Comparison of ENCODE assay signal across 8 cellular contexts in the genomic region with DNA sequence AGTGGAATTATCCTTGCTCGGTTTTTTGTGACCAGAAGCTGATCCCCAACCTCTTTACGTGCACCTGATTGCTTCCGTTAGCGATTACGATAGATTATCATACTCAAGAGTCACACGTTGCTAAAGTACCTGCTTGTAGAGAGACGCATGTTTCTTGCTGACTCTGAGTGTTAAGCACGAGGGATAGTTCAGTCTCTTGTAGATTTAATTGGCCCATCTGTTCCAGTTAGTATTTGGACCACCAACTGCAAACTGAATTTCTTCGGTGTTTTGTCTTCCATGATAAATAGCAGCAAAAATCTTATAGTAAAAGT. TPM values are rescaled to one million over a fixed set of nuclear protein-coding genes. Genes with fewer than 3 reads are reported as not detected.
DNase-seq lines count a peak whose midpoint lies in the region; ATAC-seq, FAIRE-seq and TF ChIP-seq lines count a peak whose summit lies in the region.

No MANE protein-coding gene starts in this region.

- H3K23ac ChIP-seq in mesenchymal stem cell (ENCODE audit: low read length in 2 of 2), result no peak overlapping the region

- TF ChIP-seq CTCF in GM12865 (IDR thresholded peaks at IDR 0.05; ENCODE audit: insufficient read depth, low read depth, low read length, missing control alignments), result no peak
- no peak for TF ChIP-seq CTCF in K562 (IDR thresholded peaks at IDR 0.05 in 2 of 3, conservative IDR thresholded peaks at IDR 0.05 in 1 of 3; ENCODE audit: insufficient read depth in 2 of 3, low read depth in 1 of 3, low read length in 3 of 3)

- no peak overlapping the region for H2BK120ac ChIP-seq in mesenchymal stem cell (ENCODE audit: low read depth, low read length)

- H3K27me3 ChIP-seq in K562 (ENCODE audit: control insufficient read depth in 2 of 2, insufficient read depth in 2 of 2, low read length in 2 of 2), result no peaks in the 10 kb centered on the region
- H3K27me3 ChIP-seq in mesenchymal stem cell (ENCODE audit: control insufficient read depth in 1 of 2, insufficient read depth in 1 of 2, low read length in 2 of 2), result no peaks in the 10 kb centered on the region

- POLR2A ChIA-PET in K562 (lab: Yijun Ruan, JAX), result interaction anchor here (0.5 to 3.1 kb wide), 5 partner anchors 10 to 534 kb away, joined by 3 to 14 read pairs (median 4); a partner anchor contains a TSS

- no peak for FAIRE-seq in K562 (lab: Jason Lieb, UNC)

- in situ Hi-C loops in K562 (cut with MboI), result no loop called here

- H2BK5ac ChIP-seq in mesenchymal stem cell (ENCODE audit: low read depth, low read length, poor library complexity, severe bottlenecking), result no peak overlapping the region

- H3K14ac ChIP-seq in mesenchymal stem cell (ENCODE audit: low read length in 2 of 2), result no peak overlapping the region

- intact Hi-C loops in K562 (cut with micrococcal nuclease), result no loop called here

- TF ChIP-seq EP300 in Ishikawa (IDR thresholded peaks at IDR 0.05; ENCODE audit: borderline replicate concordance) (no peak), K562 (IDR thresholded peaks at IDR 0.05; ENCODE audit: low read length) (no peak)

- H2AFZ ChIP-seq in K562 (ENCODE audit: low read depth, low read length) (peak overlapping the region; percentile 79), mesenchymal stem cell (ENCODE audit: low read depth, low read length) (peak overlapping the region; percentile 20)

- H4K8ac ChIP-seq in mesenchymal stem cell (ENCODE audit: low read length), result no peak overlapping the region

- H3K9me3 ChIP-seq in K562 (replicated peaks; ENCODE audit: control insufficient read depth, insufficient read depth, low read depth, low read length) (no peaks in the 10 kb centered on the region), mesenchymal stem cell (ENCODE audit: control insufficient read depth, low read length) (no peaks in the 10 kb centered on the region)

- no peaks in the 10 kb centered on the region for H4K20me1 ChIP-seq in K562 (replicated peaks; ENCODE audit: control insufficient read depth, insufficient read depth, low read length)

- no peaks in the 10 kb centered on the region for H3K9me1 ChIP-seq in K562 (ENCODE audit: control insufficient read depth, insufficient read depth, low read length)

- 4% methylated on average over 9 of the region's 9 CpGs for WGBS in K562 (ENCODE audit: insufficient coverage, low coverage, missing lambda C conversion rate)
- 30% methylated on average over 8 of the region's 9 CpGs for WGBS in mesenchymal stem cell

- peaks cover 24% of the 10 kb centered on the region for H3K79me2 ChIP-seq in K562 (ENCODE audit: control insufficient read depth, insufficient read depth, low read length)

- H3K4me2 ChIP-seq in K562 (ENCODE audit: insufficient read depth, low read length), result peak overlapping the region; percentile 86
- H3K4me2 ChIP-seq in mesenchymal stem cell (ENCODE audit: low read length, poor library complexity, severe bottlenecking), result peak overlapping the region; percentile 49

- TSS peak; percentile 97 for BruUV-seq in K562 (replicated peaks; lab: Mats Ljungman, UMichigan)

- peaks cover 5 to 23% of the 10 kb centered on the region in 2 experiments; a peak in 4 of 5 replicates for H3K4me1 ChIP-seq in K562 (replicated peaks in 1 of 2; ENCODE audit: control insufficient read depth in 2 of 2, insufficient read depth in 2 of 2, low read length in 2 of 2)
- H3K4me1 ChIP-seq in mesenchymal stem cell (ENCODE audit: control insufficient read depth, insufficient read depth, low read depth, low read length), result peaks cover 3% of the 10 kb centered on the region

- CTCF ChIA-PET in K562 (lab: Yijun Ruan, JAX; ENCODE audit: low intra/inter-chr PET ratio), result no interaction called here

- peak overlapping the region; percentile 68 for H3K4me3 ChIP-seq in GM12865 (ENCODE audit: low read depth, low read length)
- peak overlapping the region; percentile 65 for H3K4me3 ChIP-seq in K562
- H3K4me3 ChIP-seq in mesenchymal stem cell (ENCODE audit: insufficient read depth in 1 of 2, low read depth in 1 of 2, low read length in 2 of 2), result peak overlapping the region in 1 of 2 experiments; percentile 97

- peak overlapping the region; percentile 88 to 100 for H3K9ac ChIP-seq in K562 (ENCODE audit: insufficient read depth in 1 of 2, low read depth in 2 of 2, low read length in 2 of 2)
- peak overlapping the region; percentile 96 for H3K9ac ChIP-seq in mesenchymal stem cell (ENCODE audit: low read length)

- ATAC-seq in GM21529 (IDR thresholded peaks at IDR 0.05; ENCODE audit: unreplicated experiment) (peak; percentile 14), K562 (peak; percentile 36)

- TF ChIP-seq POLR2A in K562 (conservative IDR thresholded peaks at IDR 0.05), result no peak

- no peak overlapping the region for H2AK5ac ChIP-seq in mesenchymal stem cell (ENCODE audit: low read length, severe bottlenecking)

- H3K27ac ChIP-seq in K562 (ENCODE audit: extremely low read depth, low read depth, low read length), result peak overlapping the region; percentile 91
- H3K27ac ChIP-seq in mesenchymal stem cell (ENCODE audit: low read length, poor library complexity, severe bottlenecking), result peak overlapping the region; percentile 9

- H3K18ac ChIP-seq in mesenchymal stem cell (ENCODE audit: low read depth in 1 of 2, low read length in 2 of 2), result no peak overlapping the region

- DNase-seq in GM12865 (ENCODE audit: low read depth) (no peak), K562 (ENCODE audit: extremely low read depth in 1 of 4, low spot score in 3 of 4) (no peak), mesenchymal stem cell (no peak), CD1c-positive myeloid dendritic cell (ENCODE audit: extremely low spot score) (no peak), putamen (ENCODE audit: low spot score) (no peak)
- DNase-seq in stimulated activated CD4-positive, alpha-beta T cell treated with anti-CD3 and anti-CD28 coated beads, Interleukin-1b, Interleukin-23, amount 100 ng/mL, for 48 hours, result no peak

- H4K91ac ChIP-seq in mesenchymal stem cell (ENCODE audit: low read length), result no peak overlapping the region

- peaks cover 41% of the 10 kb centered on the region; the same call in 2 of the 3 replicates for H3K36me3 ChIP-seq in K562 (ENCODE audit: control insufficient read depth, insufficient read depth, low read length)
- H3K36me3 ChIP-seq in mesenchymal stem cell (ENCODE audit: control insufficient read depth in 1 of 2, insufficient read depth in 2 of 2, low read depth in 1 of 2, low read length in 2 of 2), result peaks cover 0 to 51% of the 10 kb centered on the region in 2 experiments

- no peak overlapping the region for H2BK12ac ChIP-seq in mesenchymal stem cell (ENCODE audit: low read length in 2 of 2)

- no peak for TF ChIP-seq RAD21 in Ishikawa (IDR thresholded peaks at IDR 0.05; ENCODE audit: low read depth)
- TF ChIP-seq RAD21 in K562 (CRISPR knock-in tag; conservative IDR thresholded peaks at IDR 0.05 in 1 of 2, IDR thresholded peaks at IDR 0.05 in 1 of 2), result no peak

- peaks cover 14% of the 10 kb centered on the region for H3K79me1 ChIP-seq in mesenchymal stem cell (replicated peaks; ENCODE audit: low read length, poor library complexity, severe bottlenecking)

- H3K4ac ChIP-seq in mesenchymal stem cell (ENCODE audit: low read depth in 1 of 2, low read length in 2 of 2), result no peak overlapping the region

- H2BK15ac ChIP-seq in mesenchymal stem cell (ENCODE audit: low read depth, poor library complexity, severe bottlenecking), result no peak overlapping the region

TF ChIP-seq in Ishikawa, 13 proteins besides CTCF, POLR2A, EP300 and RAD21:
- TF ChIP-seq CEBPB (IDR thresholded peaks at IDR 0.05), result no peak
- 0 out of 2 replicates have a peak, but pooled peaks have one; percentile 7 for TF ChIP-seq TCF12 (IDR thresholded peaks at IDR 0.05; ENCODE audit: low read depth)

TF ChIP-seq in K562, 482 proteins besides CTCF, POLR2A, EP300 and RAD21 (continues in another document):
- TF ChIP-seq PTRF (tag; IDR thresholded peaks at IDR 0.05) (no peak), ZNF146 (CRISPR knock-in tag; IDR thresholded peaks at IDR 0.05; ENCODE audit: unreplicated experiment) (no peak), ZNF184 (CRISPR knock-in tag; IDR thresholded peaks at IDR 0.05) (no peak), NEUROD1 (IDR thresholded peaks at IDR 0.05; ENCODE audit: borderline replicate concordance, low read depth, low read length, partially characterized antibody) (no peak)
- TF ChIP-seq, protein P1, sequence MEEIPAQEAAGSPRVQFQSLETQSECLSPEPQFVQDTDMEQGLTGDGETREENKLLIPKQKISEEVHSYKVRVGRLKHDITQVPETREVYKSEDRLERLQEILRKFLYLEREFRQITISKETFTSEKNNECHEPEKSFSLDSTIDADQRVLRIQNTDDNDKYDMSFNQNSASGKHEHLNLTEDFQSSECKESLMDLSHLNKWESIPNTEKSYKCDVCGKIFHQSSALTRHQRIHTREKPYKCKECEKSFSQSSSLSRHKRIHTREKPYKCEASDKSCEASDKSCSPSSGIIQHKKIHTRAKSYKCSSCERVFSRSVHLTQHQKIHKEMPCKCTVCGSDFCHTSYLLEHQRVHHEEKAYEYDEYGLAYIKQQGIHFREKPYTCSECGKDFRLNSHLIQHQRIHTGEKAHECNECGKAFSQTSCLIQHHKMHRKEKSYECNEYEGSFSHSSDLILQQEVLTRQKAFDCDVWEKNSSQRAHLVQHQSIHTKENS (CRISPR knock-in tag; IDR thresholded peaks at IDR 0.05), result no peak

RNA-seq across cellular contexts. Expression of a gene that starts 0.5 kb away (rescaled TPM):
- total RNA-seq in K562 (2011; cell fraction: chromatin; rRNA removed; ENCODE audit: low replicate concordance), result 7.3 and 10.1 TPM in 2 replicates
- 12.2 and 14.5 TPM in 2 replicates for total RNA-seq in K562 (2011; cell fraction: nucleolus; rRNA removed)
- 12.0 and 13.0 TPM in 2 replicates for total RNA-seq in K562 (2011; cell fraction: nucleoplasm; rRNA removed)
- total RNA-seq in K562 (2014; rRNA removed) (17.3 and 19.8 TPM in 2 replicates), K562 (2014; rRNA removed; fragmentation: Illumina TruSeq; extraction: Trizol) (14.7 and 17.0 TPM in 2 replicates), K562 (2015; rRNA removed; fragmentation: Illumina TruSeq; extraction: Trizol) (13.3 and 13.6 TPM in 2 replicates), K562 (2021) (15.3 and 17.5 TPM in 2 replicates)
- polyA plus RNA-seq in K562 (2011; rRNA removed) (21.3 and 24.2 TPM in 2 replicates), K562 (2014; fragmentation: Illumina TruSeq; extraction: Trizol) (10.1 and 12.5 TPM in 2 replicates), K562 (2014; fragmentation: Nextera tagmentation; extraction: Ambion mirVana) (1 to 10 TPM; 7.0 to 7.2 TPM), K562 (2014; rRNA removed) (15.4 and 16.7 TPM in 2 replicates)
- 22.9 and 27.6 TPM in 2 replicates for polyA plus RNA-seq in K562 (2011; cell fraction: cytosol; rRNA removed)
- polyA plus RNA-seq in K562 (2011; cell fraction: nucleus; rRNA removed), result 11.8 and 14.8 TPM in 2 replicates
- 9.5 and 14.0 TPM in 2 replicates for polyA plus RNA-seq in K562 (2012)
- 30.4 and 33.5 TPM in 2 replicates for polyA minus RNA-seq in K562 (2011; rRNA and poly(A)+ RNA removed)
- polyA minus RNA-seq in K562 (2011; cell fraction: cytosol; rRNA and poly(A)+ RNA removed), result 15.7 and 25.2 TPM in 2 replicates
- polyA minus RNA-seq in K562 (2011; cell fraction: nucleus; rRNA and poly(A)+ RNA removed), result 9.0 and 11.3 TPM in 2 replicates
- polyA plus RNA-seq in mesenchymal stem cell (2013, experiment 1 of 2), result 9.6 TPM
- polyA plus RNA-seq in mesenchymal stem cell (2013, experiment 2 of 2), result 9.2 TPM
